In the genomic region with DNA sequence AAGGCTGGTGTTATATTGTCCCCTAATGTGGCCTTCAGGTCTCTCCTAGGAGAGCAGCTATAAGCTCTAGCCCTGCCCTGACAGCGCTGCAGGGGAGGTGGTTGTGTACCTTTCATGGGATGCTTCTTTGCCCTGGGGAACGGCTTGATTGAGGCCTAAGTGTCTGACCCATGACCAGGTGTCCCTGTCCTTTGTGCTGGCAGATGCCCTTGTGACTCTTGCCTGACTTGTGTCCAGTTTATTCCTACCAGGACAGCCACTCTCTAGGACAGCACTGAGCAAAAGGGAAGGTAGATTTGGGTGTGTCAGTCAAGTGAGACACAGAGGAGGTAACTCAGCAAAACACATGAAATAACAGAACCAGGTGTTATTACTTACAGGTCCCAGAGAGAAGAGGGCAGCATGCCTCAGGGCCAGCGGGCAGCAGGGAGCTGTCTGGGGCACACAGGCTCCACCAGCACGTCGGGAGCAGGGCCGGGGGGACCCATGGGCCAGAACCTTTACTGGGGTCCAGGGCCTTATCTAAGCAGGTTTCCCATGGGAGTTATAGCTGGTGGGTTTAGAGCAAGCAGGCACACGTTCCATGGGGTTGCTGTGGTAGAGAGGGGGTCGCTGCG, we compare ENCODE assay signal across 1 cellular context.
TF ChIP-seq lines count a peak whose summit lies in the region.

No MANE protein-coding gene starts in this region.

TF ChIP-seq in H1, 55 proteins besides CTCF, POLR2A, EP300 and RAD21:
- TF ChIP-seq FOSL1 (IDR thresholded peaks at IDR 0.05; ENCODE audit: insufficient read depth, low read depth, low read length) (no peak), SAP30 (IDR thresholded peaks at IDR 0.05; ENCODE audit: insufficient read depth, insufficient replicate concordance, low read length) (no peak), CREB1 (IDR thresholded peaks at IDR 0.05) (no peak), CTBP2 (IDR thresholded peaks at IDR 0.05; ENCODE audit: borderline replicate concordance, insufficient read depth, insufficient read length, low read length) (no peak), JUN (IDR thresholded peaks at IDR 0.05; ENCODE audit: low read depth, low read length) (no peak), BACH1 (IDR thresholded peaks at IDR 0.05; ENCODE audit: low read length) (no peak), TAF7 (optimal IDR thresholded peaks at IDR 0.05; ENCODE audit: borderline replicate concordance, low read depth, low read length) (no peak), YY1 (IDR thresholded peaks at IDR 0.05; ENCODE audit: low read depth, low read length) (no peak), CEBPB (IDR thresholded peaks at IDR 0.05; ENCODE audit: low read depth, low read length) (no peak), RFX5 (IDR thresholded peaks at IDR 0.05; ENCODE audit: borderline replicate concordance, low read depth, low read length) (no peak), POU5F1 (IDR thresholded peaks at IDR 0.05; ENCODE audit: low read depth, low read length) (no peak), KDM5A (IDR thresholded peaks at IDR 0.05; ENCODE audit: low read length) (no peak), GABPA (IDR thresholded peaks at IDR 0.05; ENCODE audit: borderline replicate concordance, insufficient read depth, low read length) (no peak), CHD1 (IDR thresholded peaks at IDR 0.05; ENCODE audit: low read depth, low read length) (no peak)
- TF ChIP-seq, protein P1, sequence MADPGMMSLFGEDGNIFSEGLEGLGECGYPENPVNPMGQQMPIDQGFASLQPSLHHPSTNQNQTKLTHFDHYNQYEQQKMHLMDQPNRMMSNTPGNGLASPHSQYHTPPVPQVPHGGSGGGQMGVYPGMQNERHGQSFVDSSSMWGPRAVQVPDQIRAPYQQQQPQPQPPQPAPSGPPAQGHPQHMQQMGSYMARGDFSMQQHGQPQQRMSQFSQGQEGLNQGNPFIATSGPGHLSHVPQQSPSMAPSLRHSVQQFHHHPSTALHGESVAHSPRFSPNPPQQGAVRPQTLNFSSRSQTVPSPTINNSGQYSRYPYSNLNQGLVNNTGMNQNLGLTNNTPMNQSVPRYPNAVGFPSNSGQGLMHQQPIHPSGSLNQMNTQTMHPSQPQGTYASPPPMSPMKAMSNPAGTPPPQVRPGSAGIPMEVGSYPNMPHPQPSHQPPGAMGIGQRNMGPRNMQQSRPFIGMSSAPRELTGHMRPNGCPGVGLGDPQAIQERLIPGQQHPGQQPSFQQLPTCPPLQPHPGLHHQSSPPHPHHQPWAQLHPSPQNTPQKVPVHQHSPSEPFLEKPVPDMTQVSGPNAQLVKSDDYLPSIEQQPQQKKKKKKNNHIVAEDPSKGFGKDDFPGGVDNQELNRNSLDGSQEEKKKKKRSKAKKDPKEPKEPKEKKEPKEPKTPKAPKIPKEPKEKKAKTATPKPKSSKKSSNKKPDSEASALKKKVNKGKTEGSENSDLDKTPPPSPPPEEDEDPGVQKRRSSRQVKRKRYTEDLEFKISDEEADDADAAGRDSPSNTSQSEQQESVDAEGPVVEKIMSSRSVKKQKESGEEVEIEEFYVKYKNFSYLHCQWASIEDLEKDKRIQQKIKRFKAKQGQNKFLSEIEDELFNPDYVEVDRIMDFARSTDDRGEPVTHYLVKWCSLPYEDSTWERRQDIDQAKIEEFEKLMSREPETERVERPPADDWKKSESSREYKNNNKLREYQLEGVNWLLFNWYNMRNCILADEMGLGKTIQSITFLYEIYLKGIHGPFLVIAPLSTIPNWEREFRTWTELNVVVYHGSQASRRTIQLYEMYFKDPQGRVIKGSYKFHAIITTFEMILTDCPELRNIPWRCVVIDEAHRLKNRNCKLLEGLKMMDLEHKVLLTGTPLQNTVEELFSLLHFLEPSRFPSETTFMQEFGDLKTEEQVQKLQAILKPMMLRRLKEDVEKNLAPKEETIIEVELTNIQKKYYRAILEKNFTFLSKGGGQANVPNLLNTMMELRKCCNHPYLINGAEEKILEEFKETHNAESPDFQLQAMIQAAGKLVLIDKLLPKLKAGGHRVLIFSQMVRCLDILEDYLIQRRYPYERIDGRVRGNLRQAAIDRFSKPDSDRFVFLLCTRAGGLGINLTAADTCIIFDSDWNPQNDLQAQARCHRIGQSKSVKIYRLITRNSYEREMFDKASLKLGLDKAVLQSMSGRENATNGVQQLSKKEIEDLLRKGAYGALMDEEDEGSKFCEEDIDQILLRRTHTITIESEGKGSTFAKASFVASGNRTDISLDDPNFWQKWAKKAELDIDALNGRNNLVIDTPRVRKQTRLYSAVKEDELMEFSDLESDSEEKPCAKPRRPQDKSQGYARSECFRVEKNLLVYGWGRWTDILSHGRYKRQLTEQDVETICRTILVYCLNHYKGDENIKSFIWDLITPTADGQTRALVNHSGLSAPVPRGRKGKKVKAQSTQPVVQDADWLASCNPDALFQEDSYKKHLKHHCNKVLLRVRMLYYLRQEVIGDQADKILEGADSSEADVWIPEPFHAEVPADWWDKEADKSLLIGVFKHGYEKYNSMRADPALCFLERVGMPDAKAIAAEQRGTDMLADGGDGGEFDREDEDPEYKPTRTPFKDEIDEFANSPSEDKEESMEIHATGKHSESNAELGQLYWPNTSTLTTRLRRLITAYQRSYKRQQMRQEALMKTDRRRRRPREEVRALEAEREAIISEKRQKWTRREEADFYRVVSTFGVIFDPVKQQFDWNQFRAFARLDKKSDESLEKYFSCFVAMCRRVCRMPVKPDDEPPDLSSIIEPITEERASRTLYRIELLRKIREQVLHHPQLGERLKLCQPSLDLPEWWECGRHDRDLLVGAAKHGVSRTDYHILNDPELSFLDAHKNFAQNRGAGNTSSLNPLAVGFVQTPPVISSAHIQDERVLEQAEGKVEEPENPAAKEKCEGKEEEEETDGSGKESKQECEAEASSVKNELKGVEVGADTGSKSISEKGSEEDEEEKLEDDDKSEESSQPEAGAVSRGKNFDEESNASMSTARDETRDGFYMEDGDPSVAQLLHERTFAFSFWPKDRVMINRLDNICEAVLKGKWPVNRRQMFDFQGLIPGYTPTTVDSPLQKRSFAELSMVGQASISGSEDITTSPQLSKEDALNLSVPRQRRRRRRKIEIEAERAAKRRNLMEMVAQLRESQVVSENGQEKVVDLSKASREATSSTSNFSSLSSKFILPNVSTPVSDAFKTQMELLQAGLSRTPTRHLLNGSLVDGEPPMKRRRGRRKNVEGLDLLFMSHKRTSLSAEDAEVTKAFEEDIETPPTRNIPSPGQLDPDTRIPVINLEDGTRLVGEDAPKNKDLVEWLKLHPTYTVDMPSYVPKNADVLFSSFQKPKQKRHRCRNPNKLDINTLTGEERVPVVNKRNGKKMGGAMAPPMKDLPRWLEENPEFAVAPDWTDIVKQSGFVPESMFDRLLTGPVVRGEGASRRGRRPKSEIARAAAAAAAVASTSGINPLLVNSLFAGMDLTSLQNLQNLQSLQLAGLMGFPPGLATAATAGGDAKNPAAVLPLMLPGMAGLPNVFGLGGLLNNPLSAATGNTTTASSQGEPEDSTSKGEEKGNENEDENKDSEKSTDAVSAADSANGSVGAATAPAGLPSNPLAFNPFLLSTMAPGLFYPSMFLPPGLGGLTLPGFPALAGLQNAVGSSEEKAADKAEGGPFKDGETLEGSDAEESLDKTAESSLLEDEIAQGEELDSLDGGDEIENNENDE (IDR thresholded peaks at IDR 0.05; ENCODE audit: insufficient replicate concordance, low read length), result no peak
